Comparison of ENCODE assay signal across 17 cellular contexts in genomic region chr1:6367381-6368007, GRCh38. TPM values are rescaled to one million over a fixed set of nuclear protein-coding genes. Genes with fewer than 3 reads are reported as not detected.
DNase-seq lines count a peak whose midpoint lies in the region; ATAC-seq and TF ChIP-seq lines count a peak whose summit lies in the region.
"Had no signal": no experiment of that assay in that cellular context is flagged by ENCODE, and none has a peak within 500 bp of the region (broad histone marks: within the 10 kb centered on the region; RNA-seq: fewer than 3 reads in every experiment).

No MANE protein-coding gene starts in this region.

- H3K27me3 Mint-ChIP-seq in T-cell = no peaks in the 10 kb centered on the region
- H3K27me3 Mint-ChIP-seq: naive thymus-derived CD4-positive, alpha-beta T cell had no signal

- H3K4me3 ChIP-seq in HEK293 (ENCODE audit: low read depth, low read length) = no peak overlapping the region
- H3K4me3 ChIP-seq in RWPE2 (ENCODE audit: severe bottlenecking) = no peak overlapping the region
- H3K4me3 ChIP-seq in rectal smooth muscle tissue (ENCODE audit: low read length) = no peak overlapping the region
- H3K4me3 ChIP-seq: lower lobe of right lung, thoracic aorta had no signal

- DNase-seq in RWPE2 (ENCODE audit: low spot score) (no peak), foreskin keratinocyte (peak; percentile 99 to 100), T-cell (no peak)
- DNase-seq in activated effector memory CD4-positive, alpha-beta T cell treated with Interleukin-2 at 50 U/mL for 16 hours = no peak
- DNase-seq: activated CD8-positive, alpha-beta memory T cell treated with anti-CD3 and anti-CD28 coated beads for 24 hours; AML-193; lower lobe of right lung; naive thymus-derived CD4-positive, alpha-beta T cell; NCI-H2081; NCI-H69; T-helper 1 cell; WERI-Rb-1 had no signal

- H3K36me3 ChIP-seq in HEK293 (ENCODE audit: control insufficient read depth in 2 of 2, insufficient read depth in 1 of 2, low read length in 2 of 2) (peaks cover 0 to 11% of the 10 kb centered on the region in 2 experiments; a peak in 1 of 3 replicates), RWPE2 (ENCODE audit: low read depth) (peaks cover 7% of the 10 kb centered on the region; the same call in 1 of the 2 replicates), rectal smooth muscle tissue (ENCODE audit: control insufficient read depth, insufficient read depth, low read length) (no peaks in the 10 kb centered on the region)
- H3K36me3 ChIP-seq: lower lobe of right lung, thoracic aorta had no signal

- H3K9me3 ChIP-seq in HEK293 (ENCODE audit: control insufficient read depth, insufficient read depth, low read depth, low read length) (no peaks in the 10 kb centered on the region), RWPE2 (ENCODE audit: severe bottlenecking) (no peaks in the 10 kb centered on the region)
- H3K9me3 ChIP-seq: lower lobe of right lung, thoracic aorta had no signal

- CTCF ChIA-PET in HEK293 (lab: Yijun Ruan, JAX) (interaction anchor here (0.5 to 1.3 kb wide), 6 partner anchors 9 to 120 kb away, joined by 3 to 5 read pairs (median 3); no protein-coding TSS in a partner anchor), T-cell (lab: Charles Lee) (interaction anchor here in 1 of 2 donors (0.6 kb wide), 1 partner anchor 83 kb away, joined by 4 read pairs; no protein-coding TSS in a partner anchor)

- peaks cover 30 to 41% (median 38%) of the 10 kb centered on the region in 3 donors for H3K4me1 Mint-ChIP-seq in T-cell

- TF ChIP-seq CTCF in HEK293 (tag by site-specific recombination; IDR thresholded peaks at IDR 0.05) (no peak), RWPE2 (IDR thresholded peaks at IDR 0.05; ENCODE audit: poor library complexity, severe bottlenecking) (no peak), foreskin keratinocyte (conservative IDR thresholded peaks at IDR 0.05) (peak; percentile 17)

- POLR2A ChIA-PET in HEK293 (lab: Yijun Ruan, JAX) (interaction anchor here (0.5 kb wide), 1 partner anchor 33 kb away, joined by 5 read pairs; no protein-coding TSS in a partner anchor), T-cell (lab: Charles Lee) (interaction anchor here in 1 of 2 donors (0.6 kb wide), 1 partner anchor 26 kb away, joined by 3 read pairs; no protein-coding TSS in a partner anchor)

- ATAC-seq in RWPE2 (ENCODE audit: low read depth) (peak; percentile 74), foreskin keratinocyte (peak; percentile 91), T-cell (replicated peaks in 1 of 4) (no peak), GM19467 (IDR thresholded peaks at IDR 0.05; ENCODE audit: unreplicated experiment) (no peak)
- ATAC-seq: naive thymus-derived CD4-positive, alpha-beta T cell had no signal

- no peak overlapping the region for H3K27ac Mint-ChIP-seq in T-cell
- H3K27ac Mint-ChIP-seq: activated T-helper 1 cell treated with anti-CD3 and anti-CD28 coated beads, Interleukin-12 subunit alpha, Interleukin-12 subunit beta, Interleukin-2, Interleukin-4 antibody, amounts not matched to agents 30 ng/mL and 10 ng/mL and 1 ng/mL, durations not matched to agents 14 hours and 24 hours and 36 hours had no signal

- no peak overlapping the region for H3K27ac ChIP-seq in HEK293 (ENCODE audit: extremely low read depth, low read depth, low read length)
- peak overlapping the region; percentile 66 for H3K27ac ChIP-seq in RWPE2 (ENCODE audit: poor library complexity, severe bottlenecking)
- H3K27ac ChIP-seq in foreskin keratinocyte = peak overlapping the region; percentile 66
- H3K27ac ChIP-seq in rectal smooth muscle tissue (ENCODE audit: low read depth, low read length) = peak overlapping the region; percentile 68
- H3K27ac ChIP-seq: lower lobe of right lung, WERI-Rb-1 had no signal

- H3K4me1 ChIP-seq in HEK293 (ENCODE audit: control insufficient read depth, insufficient read depth, low read length) = no peaks in the 10 kb centered on the region
- peaks cover 14% of the 10 kb centered on the region for H3K4me1 ChIP-seq in RWPE2 (ENCODE audit: insufficient read depth, poor library complexity, severe bottlenecking)
- H3K4me1 ChIP-seq in foreskin keratinocyte = peaks cover 11% of the 10 kb centered on the region
- H3K4me1 ChIP-seq in rectal smooth muscle tissue (ENCODE audit: control insufficient read depth, insufficient read depth, low read length) = peaks cover 5% of the 10 kb centered on the region

- no peaks in the 10 kb centered on the region for H3K9me3 Mint-ChIP-seq in T-cell
- H3K9me3 Mint-ChIP-seq: activated T-helper 1 cell treated with anti-CD3 and anti-CD28 coated beads, Interleukin-12 subunit alpha, Interleukin-12 subunit beta, Interleukin-2, Interleukin-4 antibody, amounts not matched to agents 30 ng/mL and 10 ng/mL and 1 ng/mL, durations not matched to agents 14 hours and 24 hours and 36 hours had no signal

- no peaks in the 10 kb centered on the region for H3K27me3 ChIP-seq in RWPE2 (ENCODE audit: insufficient read depth, poor library complexity, severe bottlenecking)
- no peaks in the 10 kb centered on the region for H3K27me3 ChIP-seq in foreskin keratinocyte
- no peaks in the 10 kb centered on the region for H3K27me3 ChIP-seq in rectal smooth muscle tissue (ENCODE audit: control insufficient read depth, insufficient read depth, low read length)

- H3K9ac ChIP-seq in rectal smooth muscle tissue (ENCODE audit: low read length) = no peak overlapping the region

- H3K4me3 Mint-ChIP-seq in T-cell = no peak overlapping the region
- H3K4me3 Mint-ChIP-seq: activated T-helper 1 cell treated with anti-CD3 and anti-CD28 coated beads, Interleukin-12 subunit alpha, Interleukin-12 subunit beta, Interleukin-2, Interleukin-4 antibody, amounts not matched to agents 30 ng/mL and 10 ng/mL and 1 ng/mL, durations not matched to agents 14 hours and 24 hours and 36 hours; naive thymus-derived CD4-positive, alpha-beta T cell had no signal

- H3K36me3 Mint-ChIP-seq in T-cell = no peaks in the 10 kb centered on the region

TF ChIP-seq in HEK293, 187 proteins besides CTCF, POLR2A, EP300 and RAD21:
- TF ChIP-seq, protein P1, sequence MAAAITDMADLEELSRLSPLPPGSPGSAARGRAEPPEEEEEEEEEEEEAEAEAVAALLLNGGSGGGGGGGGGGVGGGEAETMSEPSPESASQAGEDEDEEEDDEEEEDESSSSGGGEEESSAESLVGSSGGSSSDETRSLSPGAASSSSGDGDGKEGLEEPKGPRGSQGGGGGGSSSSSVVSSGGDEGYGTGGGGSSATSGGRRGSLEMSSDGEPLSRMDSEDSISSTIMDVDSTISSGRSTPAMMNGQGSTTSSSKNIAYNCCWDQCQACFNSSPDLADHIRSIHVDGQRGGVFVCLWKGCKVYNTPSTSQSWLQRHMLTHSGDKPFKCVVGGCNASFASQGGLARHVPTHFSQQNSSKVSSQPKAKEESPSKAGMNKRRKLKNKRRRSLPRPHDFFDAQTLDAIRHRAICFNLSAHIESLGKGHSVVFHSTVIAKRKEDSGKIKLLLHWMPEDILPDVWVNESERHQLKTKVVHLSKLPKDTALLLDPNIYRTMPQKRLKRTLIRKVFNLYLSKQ (tag by site-specific recombination; IDR thresholded peaks at IDR 0.05; ENCODE audit: borderline replicate concordance) = no peak
- peak; percentile 71 for TF ChIP-seq SETDB1 (IDR thresholded peaks at IDR 0.05; ENCODE audit: insufficient read length, low read length)
- TF ChIP-seq, protein P2, sequence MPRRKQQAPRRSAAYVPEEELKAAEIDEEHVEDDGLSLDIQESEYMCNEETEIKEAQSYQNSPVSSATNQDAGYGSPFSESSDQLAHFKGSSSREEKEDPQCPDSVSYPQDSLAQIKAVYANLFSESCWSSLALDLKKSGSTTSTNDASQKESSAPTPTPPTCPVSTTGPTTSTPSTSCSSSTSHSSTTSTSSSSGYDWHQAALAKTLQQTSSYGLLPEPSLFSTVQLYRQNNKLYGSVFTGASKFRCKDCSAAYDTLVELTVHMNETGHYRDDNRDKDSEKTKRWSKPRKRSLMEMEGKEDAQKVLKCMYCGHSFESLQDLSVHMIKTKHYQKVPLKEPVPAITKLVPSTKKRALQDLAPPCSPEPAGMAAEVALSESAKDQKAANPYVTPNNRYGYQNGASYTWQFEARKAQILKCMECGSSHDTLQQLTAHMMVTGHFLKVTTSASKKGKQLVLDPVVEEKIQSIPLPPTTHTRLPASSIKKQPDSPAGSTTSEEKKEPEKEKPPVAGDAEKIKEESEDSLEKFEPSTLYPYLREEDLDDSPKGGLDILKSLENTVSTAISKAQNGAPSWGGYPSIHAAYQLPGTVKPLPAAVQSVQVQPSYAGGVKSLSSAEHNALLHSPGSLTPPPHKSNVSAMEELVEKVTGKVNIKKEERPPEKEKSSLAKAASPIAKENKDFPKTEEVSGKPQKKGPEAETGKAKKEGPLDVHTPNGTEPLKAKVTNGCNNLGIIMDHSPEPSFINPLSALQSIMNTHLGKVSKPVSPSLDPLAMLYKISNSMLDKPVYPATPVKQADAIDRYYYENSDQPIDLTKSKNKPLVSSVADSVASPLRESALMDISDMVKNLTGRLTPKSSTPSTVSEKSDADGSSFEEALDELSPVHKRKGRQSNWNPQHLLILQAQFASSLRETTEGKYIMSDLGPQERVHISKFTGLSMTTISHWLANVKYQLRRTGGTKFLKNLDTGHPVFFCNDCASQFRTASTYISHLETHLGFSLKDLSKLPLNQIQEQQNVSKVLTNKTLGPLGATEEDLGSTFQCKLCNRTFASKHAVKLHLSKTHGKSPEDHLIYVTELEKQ (tag by site-specific recombination; IDR thresholded peaks at IDR 0.05; ENCODE audit: borderline replicate concordance) = no peak

RNA-seq across cellular contexts. Expression of gene ACOT7, which starts 26.1 kb away (rescaled TPM):
- total RNA-seq in foreskin keratinocyte = 138 and 139 TPM in 2 replicates
- 239 and 257 TPM in 2 replicates for polyA plus RNA-seq in foreskin keratinocyte
- 1 to 10 TPM; 6.1 to 9.3 (median 7.4) TPM for total RNA-seq in T-cell

RNA-seq across cellular contexts. Expression of gene HES2, which starts 52.2 kb away (rescaled TPM):
- 33.0 and 40.3 TPM in 2 replicates for total RNA-seq in foreskin keratinocyte
- 27.0 and 33.7 TPM in 2 replicates for polyA plus RNA-seq in foreskin keratinocyte
- total RNA-seq in T-cell = under 1 TPM in 1 of 5 donors, not detected in 4; 0.16 TPM
- total RNA-seq: thoracic aorta had no signal
- polyA plus RNA-seq: naive thymus-derived CD4-positive, alpha-beta T cell had no signal

RNA-seq across cellular contexts. Expression of gene ESPN, which starts 57.1 kb away (rescaled TPM):
- total RNA-seq in foreskin keratinocyte = 1.5 and 2.1 TPM in 2 replicates
- 2.5 and 2.8 TPM in 2 replicates for polyA plus RNA-seq in foreskin keratinocyte
- total RNA-seq in T-cell = 1 to 10 TPM; 2.1 to 9.2 (median 6.2) TPM
- total RNA-seq: thoracic aorta had no signal

Comparison
In these comparisons a context has a peak if more than half of its experiments do, and no peak if none do; other contexts are left out.
1. ATAC-seq: peak in RWPE2 (single experiment) and foreskin keratinocyte (single experiment); none in T-cell (0 of 4) and GM19467 (single experiment).
2. DNase-seq: peak in foreskin keratinocyte (2 of 2); none in RWPE2 (single experiment), T-cell (0 of 34) and activated effector memory CD4-positive, alpha-beta T cell treated with Interleukin-2 at 50 U/mL for 16 hours (single experiment).
3. RNA of gene ACOT7, which starts 26.1 kb away (total RNA-seq): 138 to 139 TPM in foreskin keratinocyte; 6.1 to 9.3 TPM in T-cell; every median in the first group is over 10 times any median in the second.
4. RNA of gene HES2, which starts 52.2 kb away (total RNA-seq): 33.0 to 40.3 TPM in foreskin keratinocyte; 0.16 TPM in T-cell; every median in the first group is over 10 times any median in the second.